ENCODE assay signal across 20 cellular contexts in genomic region chr16:4384497-4384896, GRCh38. TPM values are rescaled to one million over a fixed set of nuclear protein-coding genes. Genes with fewer than 3 reads are reported as not detected.
A peak's percentile ranks its signal among the peaks of the same experiment; 100 is the strongest.
DNase-seq lines count a peak whose midpoint lies in the region; ATAC-seq, FAIRE-seq and TF ChIP-seq lines count a peak whose summit lies in the region.
"Had no signal": no experiment of that assay in that cellular context is flagged by ENCODE, and none has a peak within 500 bp of the region (broad histone marks: within the 10 kb centered on the region; RNA-seq: fewer than 3 reads in every experiment).

No MANE protein-coding gene starts in this region.

- peak overlapping the region; percentile 73 for H3K27ac ChIP-seq in BLaER1
- no peak overlapping the region for H3K27ac ChIP-seq in small intestine (ENCODE audit: low read depth in 1 of 2, low read length in 1 of 2)
- H3K27ac ChIP-seq: brain microvascular endothelial cell, upper lobe of right lung had no signal

- DNase-seq in fibroblast of peridontal ligament (ENCODE audit: extremely low read depth) (peak; percentile 81), sciatic nerve (ENCODE audit: low spot score) (peak; percentile 86), NCI-H187 (lab: John Stamatoyannopoulos, UW) (no peak), small intestine (no peak)
- no peak for DNase-seq in effector CD4-positive, alpha-beta T cell
- DNase-seq in activated CD8-positive, alpha-beta T cell treated with anti-CD3 and anti-CD28 coated beads, Interleukin-2, amount 10 ng/mL, durations not matched to agents 7 days and 5 days = no peak
- DNase-seq: activated CD8-positive, alpha-beta memory T cell treated with anti-CD3 and anti-CD28 coated beads for 24 hours; activated gamma-delta T cell treated with Interleukin-2 at 50 U/mL for 16 hours; brain microvascular endothelial cell; DMS79 treated with DMSO at 0.1 percent for 48 hours; NCI-H1436 treated with DMSO at 0.1 percent for 48 hours; occipital lobe; T-helper 9 cell; upper lobe of right lung had no signal

- peaks cover 60% of the 10 kb centered on the region for H3K4me1 ChIP-seq in BLaER1
- no peaks in the 10 kb centered on the region for H3K4me1 ChIP-seq in small intestine (ENCODE audit: control insufficient read depth in 2 of 2, insufficient read depth in 1 of 2, low read depth in 1 of 2, low read length in 1 of 2)

- FAIRE-seq in small intestine (lab: Jason Lieb, UNC) = no peak
- FAIRE-seq: GM12891 had no signal

- H4K20me1 ChIP-seq in BLaER1 = peaks cover 89% of the 10 kb centered on the region

- H3K36me3 ChIP-seq in BLaER1 (peaks cover 84% of the 10 kb centered on the region), small intestine (ENCODE audit: control insufficient read depth in 2 of 2, insufficient read depth in 2 of 2, low read length in 2 of 2) (peaks cover 0 to 19% of the 10 kb centered on the region in 2 donors)

- H3K9me3 ChIP-seq in BLaER1 (no peaks in the 10 kb centered on the region), small intestine (ENCODE audit: control insufficient read depth, low read depth) (no peaks in the 10 kb centered on the region)
- H3K9me3 ChIP-seq: upper lobe of right lung had no signal

- POLR2A ChIA-PET in activated CD8-positive, alpha-beta T cell treated with anti-CD3 and anti-CD28 coated beads, Interleukin-2, amount 10 ng/mL, durations not matched to agents 7 days and 5 days (lab: Charles Lee) = no interaction called here

- no peak overlapping the region for H3K4me3 ChIP-seq in BLaER1
- H3K4me3 ChIP-seq in small intestine (ENCODE audit: low read depth in 1 of 2, low read length in 2 of 2) = no peak overlapping the region
- H3K4me3 ChIP-seq: upper lobe of right lung had no signal

- H3K4me3 Mint-ChIP-seq in activated CD8-positive, alpha-beta T cell treated with anti-CD3 and anti-CD28 coated beads, Interleukin-2, amount 10 ng/mL, durations not matched to agents 7 days and 5 days = no peak overlapping the region
- H3K4me3 Mint-ChIP-seq: B cell, memory B cell had no signal

- peaks cover 10% of the 10 kb centered on the region for H3K36me3 Mint-ChIP-seq in activated CD8-positive, alpha-beta T cell treated with anti-CD3 and anti-CD28 coated beads, Interleukin-2, amount 10 ng/mL, durations not matched to agents 7 days and 5 days (ENCODE audit: low read depth)

- peak overlapping the region; percentile 54; the same call in 1 of the 2 replicates for H3K9ac ChIP-seq in BLaER1

- no peaks in the 10 kb centered on the region for H3K4me1 Mint-ChIP-seq in activated CD8-positive, alpha-beta T cell treated with anti-CD3 and anti-CD28 coated beads, Interleukin-2, amount 10 ng/mL, durations not matched to agents 7 days and 5 days (ENCODE audit: low read depth)
- H3K4me1 Mint-ChIP-seq: B cell, IgD-negative memory B cell, memory B cell had no signal

- ATAC-seq in SK-N-SH treated with all-trans-retinoic acid at 6 μM for 48 hours (peak; percentile 64), sciatic nerve (peak; percentile 77)
- no peak for ATAC-seq in activated CD8-positive, alpha-beta T cell treated with anti-CD3 and anti-CD28 coated beads, Interleukin-2, amount 10 ng/mL, durations not matched to agents 7 days and 5 days
- ATAC-seq: upper lobe of right lung had no signal

- no peak overlapping the region for H3K27ac Mint-ChIP-seq in activated CD8-positive, alpha-beta T cell treated with anti-CD3 and anti-CD28 coated beads, Interleukin-2, amount 10 ng/mL, durations not matched to agents 7 days and 5 days
- H3K27ac Mint-ChIP-seq: B cell, memory B cell had no signal

- no peaks in the 10 kb centered on the region for H3K27me3 Mint-ChIP-seq in activated CD8-positive, alpha-beta T cell treated with anti-CD3 and anti-CD28 coated beads, Interleukin-2, amount 10 ng/mL, durations not matched to agents 7 days and 5 days (ENCODE audit: low read depth)
- H3K27me3 Mint-ChIP-seq: B cell, IgD-negative memory B cell, memory B cell had no signal

- H3K27me3 ChIP-seq in BLaER1 = no peaks in the 10 kb centered on the region
- H3K27me3 ChIP-seq in small intestine (ENCODE audit: control insufficient read depth in 2 of 2, insufficient read depth in 2 of 2, low read length in 2 of 2) = no peaks in the 10 kb centered on the region
- H3K27me3 ChIP-seq: brain microvascular endothelial cell, upper lobe of right lung had no signal

- CTCF ChIA-PET in activated CD8-positive, alpha-beta T cell treated with anti-CD3 and anti-CD28 coated beads, Interleukin-2, amount 10 ng/mL, durations not matched to agents 7 days and 5 days (lab: Charles Lee) = no interaction called here

- no peaks in the 10 kb centered on the region for H3K9me3 Mint-ChIP-seq in activated CD8-positive, alpha-beta T cell treated with anti-CD3 and anti-CD28 coated beads, Interleukin-2, amount 10 ng/mL, durations not matched to agents 7 days and 5 days (ENCODE audit: insufficient read depth)
- H3K9me3 Mint-ChIP-seq: IgD-negative memory B cell, memory B cell had no signal

- H3K4me2 ChIP-seq in BLaER1 = peak overlapping the region; percentile 77

- intact Hi-C loops in sciatic nerve (cut with DNase I) = no loop called here

- 70 to 91% (median 84%) methylated on average over 12 to 18 of the region's 18 CpGs for WGBS in small intestine, 3 donors

TF ChIP-seq in SK-N-SH treated with all-trans-retinoic acid at 6 μM for 48 hours, 23 proteins besides CTCF, POLR2A, EP300 and RAD21:
- TF ChIP-seq TSHZ2 (CRISPR knock-in tag; IDR thresholded peaks at IDR 0.05) (peak; percentile 55; the same call in 1 of the 2 replicates), ESRRG (CRISPR knock-in tag; IDR thresholded peaks at IDR 0.05) (0 out of 2 replicates have a peak, but pooled peaks have one; percentile 51), TCF4 (CRISPR knock-in tag; IDR thresholded peaks at IDR 0.05; ENCODE audit: borderline replicate concordance) (peak; percentile 71), ZNF70 (CRISPR knock-in tag; IDR thresholded peaks at IDR 0.05) (peak; percentile 13; the same call in 1 of the 2 replicates), TOX (CRISPR knock-in tag; IDR thresholded peaks at IDR 0.05; ENCODE audit: borderline replicate concordance) (no peak)

RNA-seq across cellular contexts. Expression of gene VASN, which starts 12.8 kb away (rescaled TPM):
- total RNA-seq in sciatic nerve = 38.4 TPM
- not detected for total RNA-seq in activated CD8-positive, alpha-beta T cell treated with anti-CD3 and anti-CD28 coated beads, Interleukin-2, amount 10 ng/mL, durations not matched to agents 7 days and 5 days
- polyA plus RNA-seq in small intestine = 10 to 100 TPM in 1 of 3 donors, under 1 TPM in 2; 0.45 to 11.4 (median 0.81) TPM

RNA-seq across cellular contexts. Expression of gene CORO7, which starts 31.9 kb away (rescaled TPM):
- total RNA-seq in sciatic nerve = 51.5 TPM
- total RNA-seq in activated CD8-positive, alpha-beta T cell treated with anti-CD3 and anti-CD28 coated beads, Interleukin-2, amount 10 ng/mL, durations not matched to agents 7 days and 5 days = 100 to 1,000 TPM; 167 to 176 TPM
- 10 to 100 TPM; 27.3 to 49.2 (median 35.1) TPM for polyA plus RNA-seq in small intestine

RNA-seq across cellular contexts. Expression of gene PAM16, which starts 33.4 kb away (rescaled TPM):
- 37.8 TPM for total RNA-seq in sciatic nerve
- total RNA-seq in activated CD8-positive, alpha-beta T cell treated with anti-CD3 and anti-CD28 coated beads, Interleukin-2, amount 10 ng/mL, durations not matched to agents 7 days and 5 days = 10 to 100 TPM; 33.3 to 40.3 TPM
- 10 to 100 TPM; 63.0 to 98.4 (median 76.0) TPM for polyA plus RNA-seq in small intestine

RNA-seq across cellular contexts. Expression of gene DNAJA3, which starts 41.2 kb away (rescaled TPM):
- total RNA-seq in sciatic nerve = 27.8 TPM
- total RNA-seq in activated CD8-positive, alpha-beta T cell treated with anti-CD3 and anti-CD28 coated beads, Interleukin-2, amount 10 ng/mL, durations not matched to agents 7 days and 5 days = 10 to 100 TPM; 55.1 to 61.4 TPM
- polyA plus RNA-seq in small intestine = 10 to 100 TPM; 26.7 to 71.4 (median 31.1) TPM

Comparison
In these comparisons a context has a peak if more than half of its experiments do, and no peak if none do; other contexts are left out.
1. DNase-seq: peak in fibroblast of peridontal ligament (single experiment) and sciatic nerve (single experiment); none in effector CD4-positive, alpha-beta T cell (single experiment), activated CD8-positive, alpha-beta T cell treated with anti-CD3 and anti-CD28 coated beads, Interleukin-2, amount 10 ng/mL, durations not matched to agents 7 days and 5 days (single experiment), NCI-H187 (0 of 2) and small intestine (single experiment).
2. RNA of gene VASN, which starts 12.8 kb away (total RNA-seq): 38.4 TPM in sciatic nerve (single experiment); not detected in activated CD8-positive, alpha-beta T cell treated with anti-CD3 and anti-CD28 coated beads, Interleukin-2, amount 10 ng/mL, durations not matched to agents 7 days and 5 days; every median in the first group is over 10 times any median in the second.